ENCODE assay signal across 12 cellular contexts in genomic region chr10:26528715-26529393, GRCh38.
DNase-seq lines count a peak whose midpoint lies in the region; ATAC-seq and TF ChIP-seq lines count a peak whose summit lies in the region.
"Had no signal": no experiment of that assay in that cellular context is flagged by ENCODE, and none has a peak within 500 bp of the region (broad histone marks: within the 10 kb centered on the region; RNA-seq: fewer than 3 reads in every experiment).

No MANE protein-coding gene starts in this region.

- TF ChIP-seq CTCF in GM20000 (IDR thresholded peaks at IDR 0.05; ENCODE audit: extremely low read depth, missing control alignments), result no peak

- ATAC-seq in GM18508 (IDR thresholded peaks at IDR 0.05; ENCODE audit: insufficient read depth, unreplicated experiment), result peak; percentile 53
- peak; percentile 63 for ATAC-seq in HG03045 (IDR thresholded peaks at IDR 0.05; ENCODE audit: unreplicated experiment)

- DNase-seq in GM20000 (ENCODE audit: low spot score) (peak; percentile 46), globus pallidus (ENCODE audit: low spot score) (peak; percentile 20), mesenteric fat pad (ENCODE audit: low spot score) (no peak), NCI-H524 treated with DMSO at 0.1 percent for 48 hours (lab: John Stamatoyannopoulos, UW) (no peak), NCI-H2227 treated with DMSO at 0.1 percent for 48 hours (lab: John Stamatoyannopoulos, UW) (no peak), islet precursor cell (no peak)
- DNase-seq: DMS 273 treated with DMSO at 0.1 percent for 48 hours, kidney, NCI-H1694, stomach had no signal

Comparison
In these comparisons a context has a peak if more than half of its experiments do, and no peak if none do; other contexts are left out.
1. DNase-seq: peak in GM20000 (single experiment) and globus pallidus (single experiment); none in mesenteric fat pad (single experiment), NCI-H524 treated with DMSO at 0.1 percent for 48 hours (single experiment), NCI-H2227 treated with DMSO at 0.1 percent for 48 hours (single experiment) and islet precursor cell (single experiment).